In the genomic region with DNA sequence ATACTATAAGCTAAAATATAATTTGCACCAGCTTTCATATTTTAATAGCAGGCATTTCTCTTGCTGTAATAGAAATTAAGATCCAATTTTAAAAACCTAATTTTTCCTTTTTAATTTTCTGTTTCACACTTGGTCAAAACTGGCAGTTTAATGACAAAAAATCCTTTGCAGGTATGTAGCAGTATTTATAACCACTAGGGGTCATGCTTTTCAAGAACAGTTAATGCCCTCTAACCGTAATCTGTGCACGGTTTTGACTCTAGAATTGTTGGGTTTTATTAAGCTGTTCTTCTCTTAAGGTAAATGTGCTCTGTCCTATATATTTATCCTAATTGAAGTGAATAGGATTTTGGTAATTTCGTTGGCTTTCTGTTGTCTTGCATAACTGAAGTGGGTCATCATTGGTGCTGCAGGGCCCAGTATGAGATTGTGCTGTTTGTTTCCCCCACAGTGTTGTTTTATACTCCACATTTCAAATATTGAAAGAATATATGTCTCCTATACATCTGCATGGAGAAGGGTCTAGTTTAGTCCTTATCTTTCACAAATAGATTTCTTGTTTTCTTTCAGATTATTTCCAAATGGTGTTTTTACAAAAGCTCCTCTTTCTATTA, we compare ENCODE assay signal across 8 cellular contexts.
DNase-seq lines count a peak whose midpoint lies in the region; ATAC-seq, FAIRE-seq and TF ChIP-seq lines count a peak whose summit lies in the region.

No MANE protein-coding gene starts in this region.

- peak; percentile 92 for FAIRE-seq in A204.1 (lab: Jason Lieb, UNC)

- peaks cover 4% of the 10 kb centered on the region for H3K4me1 Mint-ChIP-seq in memory B cell

- intact Hi-C loops in posterior cingulate gyrus (cut with DNase I), result loop anchor here (10.0 kb wide), 2 partner anchors 67 to 497 kb away; no protein-coding TSS in a partner anchor

- no peaks in the 10 kb centered on the region for H3K27me3 Mint-ChIP-seq in memory B cell

- ATAC-seq in memory B cell (ENCODE audit: low read depth) (peak; percentile 68), HG03520 (IDR thresholded peaks at IDR 0.05; ENCODE audit: unreplicated experiment) (no peak), HG03439 (IDR thresholded peaks at IDR 0.05; ENCODE audit: unreplicated experiment) (no peak)

- peaks cover 21% of the 10 kb centered on the region for H3K36me3 Mint-ChIP-seq in memory B cell

- H3K9me3 Mint-ChIP-seq in memory B cell, result no peaks in the 10 kb centered on the region

- peak; percentile 66 for TF ChIP-seq CTCF in GM12872 (IDR thresholded peaks at IDR 0.05; ENCODE audit: insufficient read depth, low read depth, low read length)

- H3K4me3 Mint-ChIP-seq in memory B cell, result no peak overlapping the region

- H3K27ac Mint-ChIP-seq in memory B cell, result no peak overlapping the region

- DNase-seq in NCI-H524 treated with DMSO at 0.1 percent for 48 hours (lab: John Stamatoyannopoulos, UW) (peak; percentile 3), dermis blood vessel endothelial cell (peak; percentile 76), memory B cell (ENCODE audit: low spot score in 2 of 2) (peak in 1 of 2 donors; percentile 20), posterior cingulate gyrus (no peak)

Comparison
In these comparisons a context has a peak if more than half of its experiments do, and no peak if none do; other contexts are left out.
1. DNase-seq: peak in NCI-H524 treated with DMSO at 0.1 percent for 48 hours (single experiment) and dermis blood vessel endothelial cell (single experiment); none in posterior cingulate gyrus (0 of 10).